Comparison of ENCODE assay signal across 1 cellular context in the genomic region with DNA sequence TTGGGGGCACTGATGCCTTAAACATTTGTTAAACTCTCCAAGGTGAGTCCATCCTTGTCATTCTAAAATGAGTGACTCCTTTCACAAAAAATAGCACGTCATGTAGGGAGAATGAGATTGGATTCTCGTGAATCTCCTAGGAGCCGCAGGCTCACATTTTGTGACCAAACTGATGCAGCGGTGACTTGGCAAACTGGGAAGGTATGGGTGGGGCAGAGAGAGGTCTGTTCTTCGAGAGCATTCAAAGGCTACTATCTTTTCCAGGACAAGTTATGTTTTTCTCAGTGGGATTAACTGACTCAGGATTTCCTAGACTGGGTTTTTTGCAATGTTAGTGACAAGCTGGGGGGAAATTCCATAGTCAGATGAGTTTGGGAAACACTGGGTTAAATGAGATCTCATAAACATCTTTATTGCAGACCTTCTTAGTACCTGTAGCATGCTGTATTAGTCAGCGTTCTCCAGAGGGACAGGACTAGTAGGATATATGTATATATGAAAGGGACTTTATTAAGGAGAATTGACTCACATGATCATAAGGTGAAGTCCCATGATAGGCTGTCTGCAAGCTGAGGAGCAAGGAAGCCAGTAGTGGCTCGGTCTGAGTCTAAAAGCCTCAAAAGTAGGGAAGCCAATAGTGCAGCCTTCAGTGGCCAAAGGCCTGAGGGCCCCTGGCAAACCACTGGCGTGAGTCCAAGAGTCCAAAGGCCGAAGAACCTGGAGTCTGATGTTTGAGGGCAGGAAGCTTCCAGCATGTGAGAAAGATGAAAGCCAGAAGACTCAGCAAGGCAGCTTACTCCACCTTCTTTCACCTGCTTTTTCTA.
TF ChIP-seq lines count a peak whose summit lies in the region.

No MANE protein-coding gene starts in this region.

TF ChIP-seq in HepG2, 621 proteins besides CTCF, POLR2A, EP300 and RAD21 (continued from another document and continues in another):
- TF ChIP-seq, protein P1, sequence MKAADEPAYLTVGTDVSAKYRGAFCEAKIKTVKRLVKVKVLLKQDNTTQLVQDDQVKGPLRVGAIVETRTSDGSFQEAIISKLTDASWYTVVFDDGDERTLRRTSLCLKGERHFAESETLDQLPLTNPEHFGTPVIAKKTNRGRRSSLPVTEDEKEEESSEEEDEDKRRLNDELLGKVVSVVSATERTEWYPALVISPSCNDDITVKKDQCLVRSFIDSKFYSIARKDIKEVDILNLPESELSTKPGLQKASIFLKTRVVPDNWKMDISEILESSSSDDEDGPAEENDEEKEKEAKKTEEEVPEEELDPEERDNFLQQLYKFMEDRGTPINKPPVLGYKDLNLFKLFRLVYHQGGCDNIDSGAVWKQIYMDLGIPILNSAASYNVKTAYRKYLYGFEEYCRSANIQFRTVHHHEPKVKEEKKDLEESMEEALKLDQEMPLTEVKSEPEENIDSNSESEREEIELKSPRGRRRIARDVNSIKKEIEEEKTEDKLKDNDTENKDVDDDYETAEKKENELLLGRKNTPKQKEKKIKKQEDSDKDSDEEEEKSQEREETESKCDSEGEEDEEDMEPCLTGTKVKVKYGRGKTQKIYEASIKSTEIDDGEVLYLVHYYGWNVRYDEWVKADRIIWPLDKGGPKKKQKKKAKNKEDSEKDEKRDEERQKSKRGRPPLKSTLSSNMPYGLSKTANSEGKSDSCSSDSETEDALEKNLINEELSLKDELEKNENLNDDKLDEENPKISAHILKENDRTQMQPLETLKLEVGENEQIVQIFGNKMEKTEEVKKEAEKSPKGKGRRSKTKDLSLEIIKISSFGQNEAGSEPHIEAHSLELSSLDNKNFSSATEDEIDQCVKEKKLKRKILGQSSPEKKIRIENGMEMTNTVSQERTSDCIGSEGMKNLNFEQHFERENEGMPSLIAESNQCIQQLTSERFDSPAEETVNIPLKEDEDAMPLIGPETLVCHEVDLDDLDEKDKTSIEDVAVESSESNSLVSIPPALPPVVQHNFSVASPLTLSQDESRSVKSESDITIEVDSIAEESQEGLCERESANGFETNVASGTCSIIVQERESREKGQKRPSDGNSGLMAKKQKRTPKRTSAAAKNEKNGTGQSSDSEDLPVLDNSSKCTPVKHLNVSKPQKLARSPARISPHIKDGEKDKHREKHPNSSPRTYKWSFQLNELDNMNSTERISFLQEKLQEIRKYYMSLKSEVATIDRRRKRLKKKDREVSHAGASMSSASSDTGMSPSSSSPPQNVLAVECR (CRISPR knock-in tag; IDR thresholded peaks at IDR 0.05; ENCODE audit: borderline replicate concordance) = no peak; the same call in 1 of the 2 replicates
- no peak for TF ChIP-seq MAFK (conservative IDR thresholded peaks at IDR 0.05 in 1 of 2, IDR thresholded peaks at IDR 0.05 in 1 of 2; ENCODE audit: low read length in 2 of 2)
- no peak for TF ChIP-seq KAT2B (IDR thresholded peaks at IDR 0.05; ENCODE audit: borderline replicate concordance, low read depth, low read length)
- no peak for TF ChIP-seq ZNF709 (CRISPR knock-in tag; IDR thresholded peaks at IDR 0.05)
- TF ChIP-seq PRPF4 (IDR thresholded peaks at IDR 0.05; ENCODE audit: low read depth, low read length, poor library complexity, severe bottlenecking) = no peak
- TF ChIP-seq MXI1 (IDR thresholded peaks at IDR 0.05; ENCODE audit: borderline replicate concordance, low read depth, low read length) = no peak
- TF ChIP-seq, protein P2, sequence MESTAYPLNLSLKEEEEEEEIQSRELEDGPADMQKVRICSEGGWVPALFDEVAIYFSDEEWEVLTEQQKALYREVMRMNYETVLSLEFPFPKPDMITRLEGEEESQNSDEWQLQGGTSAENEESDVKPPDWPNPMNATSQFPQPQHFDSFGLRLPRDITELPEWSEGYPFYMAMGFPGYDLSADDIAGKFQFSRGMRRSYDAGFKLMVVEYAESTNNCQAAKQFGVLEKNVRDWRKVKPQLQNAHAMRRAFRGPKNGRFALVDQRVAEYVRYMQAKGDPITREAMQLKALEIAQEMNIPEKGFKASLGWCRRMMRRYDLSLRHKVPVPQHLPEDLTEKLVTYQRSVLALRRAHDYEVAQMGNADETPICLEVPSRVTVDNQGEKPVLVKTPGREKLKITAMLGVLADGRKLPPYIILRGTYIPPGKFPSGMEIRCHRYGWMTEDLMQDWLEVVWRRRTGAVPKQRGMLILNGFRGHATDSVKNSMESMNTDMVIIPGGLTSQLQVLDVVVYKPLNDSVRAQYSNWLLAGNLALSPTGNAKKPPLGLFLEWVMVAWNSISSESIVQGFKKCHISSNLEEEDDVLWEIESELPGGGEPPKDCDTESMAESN (CRISPR knock-in tag; conservative IDR thresholded peaks at IDR 0.05) = 0 out of 2 replicates have a peak, but pooled peaks have one; percentile 42
- TF ChIP-seq ZNF451 (CRISPR knock-in tag; IDR thresholded peaks at IDR 0.05) = no peak
- TF ChIP-seq, protein P3, sequence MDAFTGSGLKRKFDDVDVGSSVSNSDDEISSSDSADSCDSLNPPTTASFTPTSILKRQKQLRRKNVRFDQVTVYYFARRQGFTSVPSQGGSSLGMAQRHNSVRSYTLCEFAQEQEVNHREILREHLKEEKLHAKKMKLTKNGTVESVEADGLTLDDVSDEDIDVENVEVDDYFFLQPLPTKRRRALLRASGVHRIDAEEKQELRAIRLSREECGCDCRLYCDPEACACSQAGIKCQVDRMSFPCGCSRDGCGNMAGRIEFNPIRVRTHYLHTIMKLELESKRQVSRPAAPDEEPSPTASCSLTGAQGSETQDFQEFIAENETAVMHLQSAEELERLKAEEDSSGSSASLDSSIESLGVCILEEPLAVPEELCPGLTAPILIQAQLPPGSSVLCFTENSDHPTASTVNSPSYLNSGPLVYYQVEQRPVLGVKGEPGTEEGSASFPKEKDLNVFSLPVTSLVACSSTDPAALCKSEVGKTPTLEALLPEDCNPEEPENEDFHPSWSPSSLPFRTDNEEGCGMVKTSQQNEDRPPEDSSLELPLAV (CRISPR knock-in tag; conservative IDR thresholded peaks at IDR 0.05; ENCODE audit: low read depth) = no peak
- TF ChIP-seq ZNF713 (CRISPR knock-in tag; IDR thresholded peaks at IDR 0.05) = no peak
- TF ChIP-seq, protein P4, sequence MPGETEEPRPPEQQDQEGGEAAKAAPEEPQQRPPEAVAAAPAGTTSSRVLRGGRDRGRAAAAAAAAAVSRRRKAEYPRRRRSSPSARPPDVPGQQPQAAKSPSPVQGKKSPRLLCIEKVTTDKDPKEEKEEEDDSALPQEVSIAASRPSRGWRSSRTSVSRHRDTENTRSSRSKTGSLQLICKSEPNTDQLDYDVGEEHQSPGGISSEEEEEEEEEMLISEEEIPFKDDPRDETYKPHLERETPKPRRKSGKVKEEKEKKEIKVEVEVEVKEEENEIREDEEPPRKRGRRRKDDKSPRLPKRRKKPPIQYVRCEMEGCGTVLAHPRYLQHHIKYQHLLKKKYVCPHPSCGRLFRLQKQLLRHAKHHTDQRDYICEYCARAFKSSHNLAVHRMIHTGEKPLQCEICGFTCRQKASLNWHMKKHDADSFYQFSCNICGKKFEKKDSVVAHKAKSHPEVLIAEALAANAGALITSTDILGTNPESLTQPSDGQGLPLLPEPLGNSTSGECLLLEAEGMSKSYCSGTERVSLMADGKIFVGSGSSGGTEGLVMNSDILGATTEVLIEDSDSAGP (CRISPR knock-in tag; IDR thresholded peaks at IDR 0.05; ENCODE audit: borderline replicate concordance) = no peak
- TF ChIP-seq SMARCC2 (IDR thresholded peaks at IDR 0.05) = no peak
- TF ChIP-seq GTF3A (CRISPR knock-in tag; conservative IDR thresholded peaks at IDR 0.05) = no peak
- no peak for TF ChIP-seq NFKBIZ (CRISPR knock-in tag; IDR thresholded peaks at IDR 0.05)
- no peak for TF ChIP-seq NPAS2 (CRISPR knock-in tag; IDR thresholded peaks at IDR 0.05; ENCODE audit: borderline replicate concordance)
- TF ChIP-seq, protein P5, sequence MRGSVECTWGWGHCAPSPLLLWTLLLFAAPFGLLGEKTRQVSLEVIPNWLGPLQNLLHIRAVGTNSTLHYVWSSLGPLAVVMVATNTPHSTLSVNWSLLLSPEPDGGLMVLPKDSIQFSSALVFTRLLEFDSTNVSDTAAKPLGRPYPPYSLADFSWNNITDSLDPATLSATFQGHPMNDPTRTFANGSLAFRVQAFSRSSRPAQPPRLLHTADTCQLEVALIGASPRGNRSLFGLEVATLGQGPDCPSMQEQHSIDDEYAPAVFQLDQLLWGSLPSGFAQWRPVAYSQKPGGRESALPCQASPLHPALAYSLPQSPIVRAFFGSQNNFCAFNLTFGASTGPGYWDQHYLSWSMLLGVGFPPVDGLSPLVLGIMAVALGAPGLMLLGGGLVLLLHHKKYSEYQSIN (CRISPR knock-in tag; IDR thresholded peaks at IDR 0.05; ENCODE audit: borderline replicate concordance) = no peak
- TF ChIP-seq ZNF292 (CRISPR knock-in tag; IDR thresholded peaks at IDR 0.05; ENCODE audit: borderline replicate concordance, low read depth) = 0 out of 2 replicates have a peak, but pooled peaks have one; percentile 34
- no peak for TF ChIP-seq ZNF12 (CRISPR knock-in tag; IDR thresholded peaks at IDR 0.05)
- TF ChIP-seq AKAP8 (CRISPR knock-in tag; IDR thresholded peaks at IDR 0.05) = no peak
- TF ChIP-seq, protein P6, sequence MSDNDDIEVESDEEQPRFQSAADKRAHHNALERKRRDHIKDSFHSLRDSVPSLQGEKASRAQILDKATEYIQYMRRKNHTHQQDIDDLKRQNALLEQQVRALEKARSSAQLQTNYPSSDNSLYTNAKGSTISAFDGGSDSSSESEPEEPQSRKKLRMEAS (IDR thresholded peaks at IDR 0.05) = 0 out of 2 replicates have a peak, but pooled peaks have one; percentile 34
- TF ChIP-seq ZNF383 (CRISPR knock-in tag; IDR thresholded peaks at IDR 0.05; ENCODE audit: borderline replicate concordance) = no peak
- no peak for TF ChIP-seq ZNF615 (CRISPR knock-in tag; IDR thresholded peaks at IDR 0.05; ENCODE audit: borderline replicate concordance)
- no peak for TF ChIP-seq EZH2 (conservative IDR thresholded peaks at IDR 0.05; ENCODE audit: low read depth, low read length)
- 0 out of 2 replicates have a peak, but pooled peaks have one; percentile 19 for TF ChIP-seq RXRA (CRISPR knock-in tag; IDR thresholded peaks at IDR 0.05)
- TF ChIP-seq, protein P7, sequence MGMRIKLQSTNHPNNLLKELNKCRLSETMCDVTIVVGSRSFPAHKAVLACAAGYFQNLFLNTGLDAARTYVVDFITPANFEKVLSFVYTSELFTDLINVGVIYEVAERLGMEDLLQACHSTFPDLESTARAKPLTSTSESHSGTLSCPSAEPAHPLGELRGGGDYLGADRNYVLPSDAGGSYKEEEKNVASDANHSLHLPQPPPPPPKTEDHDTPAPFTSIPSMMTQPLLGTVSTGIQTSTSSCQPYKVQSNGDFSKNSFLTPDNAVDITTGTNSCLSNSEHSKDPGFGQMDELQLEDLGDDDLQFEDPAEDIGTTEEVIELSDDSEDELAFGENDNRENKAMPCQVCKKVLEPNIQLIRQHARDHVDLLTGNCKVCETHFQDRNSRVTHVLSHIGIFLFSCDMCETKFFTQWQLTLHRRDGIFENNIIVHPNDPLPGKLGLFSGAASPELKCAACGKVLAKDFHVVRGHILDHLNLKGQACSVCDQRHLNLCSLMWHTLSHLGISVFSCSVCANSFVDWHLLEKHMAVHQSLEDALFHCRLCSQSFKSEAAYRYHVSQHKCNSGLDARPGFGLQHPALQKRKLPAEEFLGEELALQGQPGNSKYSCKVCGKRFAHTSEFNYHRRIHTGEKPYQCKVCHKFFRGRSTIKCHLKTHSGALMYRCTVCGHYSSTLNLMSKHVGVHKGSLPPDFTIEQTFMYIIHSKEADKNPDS (CRISPR knock-in tag; IDR thresholded peaks at IDR 0.05) = no peak
- no peak for TF ChIP-seq ZNF670 (CRISPR knock-in tag; IDR thresholded peaks at IDR 0.05; ENCODE audit: borderline replicate concordance)
- TF ChIP-seq ZNF24 (IDR thresholded peaks at IDR 0.05) = no peak
- TF ChIP-seq HNF4A (CRISPR knock-in tag; IDR thresholded peaks at IDR 0.05) = peak; percentile 92
- no peak; the same call in 1 of the 2 replicates for TF ChIP-seq SP5 (CRISPR knock-in tag; IDR thresholded peaks at IDR 0.05; ENCODE audit: borderline replicate concordance, low read depth)
- TF ChIP-seq ARNT2 (CRISPR knock-in tag; IDR thresholded peaks at IDR 0.05; ENCODE audit: low read depth) = no peak
- no peak for TF ChIP-seq ZNF550 (CRISPR knock-in tag; IDR thresholded peaks at IDR 0.05; ENCODE audit: borderline replicate concordance)
- no peak for TF ChIP-seq ZSCAN25 (CRISPR knock-in tag; IDR thresholded peaks at IDR 0.05)
- TF ChIP-seq, protein P8, sequence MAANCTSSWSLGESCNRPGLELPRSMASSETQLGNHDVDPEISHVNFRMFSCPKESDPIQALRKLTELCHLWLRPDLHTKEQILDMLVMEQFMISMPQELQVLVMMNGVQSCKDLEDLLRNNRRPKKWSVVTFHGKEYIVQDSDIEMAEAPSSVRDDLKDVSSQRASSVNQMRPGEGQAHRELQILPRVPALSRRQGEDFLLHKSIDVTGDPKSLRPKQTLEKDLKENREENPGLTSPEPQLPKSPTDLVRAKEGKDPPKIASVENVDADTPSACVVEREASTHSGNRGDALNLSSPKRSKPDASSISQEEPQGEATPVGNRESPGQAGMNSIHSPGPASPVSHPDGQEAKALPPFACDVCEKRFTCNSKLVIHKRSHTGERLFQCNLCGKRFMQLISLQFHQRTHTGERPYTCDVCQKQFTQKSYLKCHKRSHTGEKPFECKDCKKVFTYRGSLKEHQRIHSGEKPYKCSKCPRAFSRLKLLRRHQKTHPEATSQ (CRISPR knock-in tag; IDR thresholded peaks at IDR 0.05; ENCODE audit: borderline replicate concordance) = no peak
- TF ChIP-seq, protein P9, sequence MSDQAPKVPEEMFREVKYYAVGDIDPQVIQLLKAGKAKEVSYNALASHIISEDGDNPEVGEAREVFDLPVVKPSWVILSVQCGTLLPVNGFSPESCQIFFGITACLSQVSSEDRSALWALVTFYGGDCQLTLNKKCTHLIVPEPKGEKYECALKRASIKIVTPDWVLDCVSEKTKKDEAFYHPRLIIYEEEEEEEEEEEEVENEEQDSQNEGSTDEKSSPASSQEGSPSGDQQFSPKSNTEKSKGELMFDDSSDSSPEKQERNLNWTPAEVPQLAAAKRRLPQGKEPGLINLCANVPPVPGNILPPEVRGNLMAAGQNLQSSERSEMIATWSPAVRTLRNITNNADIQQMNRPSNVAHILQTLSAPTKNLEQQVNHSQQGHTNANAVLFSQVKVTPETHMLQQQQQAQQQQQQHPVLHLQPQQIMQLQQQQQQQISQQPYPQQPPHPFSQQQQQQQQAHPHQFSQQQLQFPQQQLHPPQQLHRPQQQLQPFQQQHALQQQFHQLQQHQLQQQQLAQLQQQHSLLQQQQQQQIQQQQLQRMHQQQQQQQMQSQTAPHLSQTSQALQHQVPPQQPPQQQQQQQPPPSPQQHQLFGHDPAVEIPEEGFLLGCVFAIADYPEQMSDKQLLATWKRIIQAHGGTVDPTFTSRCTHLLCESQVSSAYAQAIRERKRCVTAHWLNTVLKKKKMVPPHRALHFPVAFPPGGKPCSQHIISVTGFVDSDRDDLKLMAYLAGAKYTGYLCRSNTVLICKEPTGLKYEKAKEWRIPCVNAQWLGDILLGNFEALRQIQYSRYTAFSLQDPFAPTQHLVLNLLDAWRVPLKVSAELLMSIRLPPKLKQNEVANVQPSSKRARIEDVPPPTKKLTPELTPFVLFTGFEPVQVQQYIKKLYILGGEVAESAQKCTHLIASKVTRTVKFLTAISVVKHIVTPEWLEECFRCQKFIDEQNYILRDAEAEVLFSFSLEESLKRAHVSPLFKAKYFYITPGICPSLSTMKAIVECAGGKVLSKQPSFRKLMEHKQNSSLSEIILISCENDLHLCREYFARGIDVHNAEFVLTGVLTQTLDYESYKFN (CRISPR knock-in tag; conservative IDR thresholded peaks at IDR 0.05) = peak; percentile 87
- TF ChIP-seq HMG20A (CRISPR knock-in tag; IDR thresholded peaks at IDR 0.05; ENCODE audit: borderline replicate concordance) = peak; percentile 31; the same call in 1 of the 2 replicates
- no peak for TF ChIP-seq ZNF850 (CRISPR knock-in tag; conservative IDR thresholded peaks at IDR 0.05)
- no peak for TF ChIP-seq ZNF570 (CRISPR knock-in tag; IDR thresholded peaks at IDR 0.05; ENCODE audit: borderline replicate concordance)
- TF ChIP-seq ESRRA (CRISPR knock-in tag; IDR thresholded peaks at IDR 0.05; ENCODE audit: low read depth) = no peak
- TF ChIP-seq, protein P10, sequence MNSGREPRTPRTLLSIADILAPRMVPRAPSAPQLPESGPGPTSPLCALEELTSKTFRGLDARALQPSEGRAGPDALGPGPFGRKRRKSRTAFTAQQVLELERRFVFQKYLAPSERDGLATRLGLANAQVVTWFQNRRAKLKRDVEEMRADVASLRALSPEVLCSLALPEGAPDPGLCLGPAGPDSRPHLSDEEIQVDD (CRISPR knock-in tag; IDR thresholded peaks at IDR 0.05; ENCODE audit: borderline replicate concordance) = no peak
